In genomic region chr1:59414406-59415133, GRCh38 we compare ENCODE assay signal across 14 cellular contexts.
DNase-seq lines count a peak whose midpoint lies in the region; ATAC-seq and TF ChIP-seq lines count a peak whose summit lies in the region.
"Had no signal": no experiment of that assay in that cellular context is flagged by ENCODE, and none has a peak within 500 bp of the region (broad histone marks: within the 10 kb centered on the region; RNA-seq: fewer than 3 reads in every experiment).

No MANE protein-coding gene starts in this region.

- peak; percentile 34 for DNase-seq in NCI-H1092 treated with DMSO at 0.1 percent for 48 hours (lab: John Stamatoyannopoulos, UW)
- no peak for DNase-seq in NCI-H1092 (lab: John Stamatoyannopoulos, UW)
- DNase-seq in NCI-H2029 (lab: John Stamatoyannopoulos, UW): peak; percentile 77
- peak; percentile 42 to 62 for DNase-seq in cardiac fibroblast (ENCODE audit: low read depth in 2 of 2)
- DNase-seq in renal cortical epithelial cell (ENCODE audit: low read depth): peak; percentile 36
- DNase-seq in Kasumi-1 (lab: John Stamatoyannopoulos, UW): no peak
- no peak for DNase-seq in globus pallidus (ENCODE audit: low spot score)
- DNase-seq: activated naive CD4-positive, alpha-beta T cell treated with anti-CD3 and anti-CD28 coated beads, Interleukin-2, amount 50 U/mL, for 16 hours; hypothalamus; NCI-H1436 treated with DMSO at 0.1 percent for 48 hours; NK-92 treated with Interleukin-12 subunit alpha and Interleukin-12 subunit beta, amount 100 ng/mL, for 24 hours; WERI-Rb-1 had no signal

- no peak for TF ChIP-seq CTCF in cardiac fibroblast (IDR thresholded peaks at IDR 0.05; ENCODE audit: low read depth, low read length)

- no peak for ATAC-seq in GM19395 (IDR thresholded peaks at IDR 0.05; ENCODE audit: unreplicated experiment)
- ATAC-seq: HepG2 had no signal

- no peak overlapping the region for H3K4me3 ChIP-seq in cardiac fibroblast (replicated peaks in 1 of 2; ENCODE audit: low read depth in 2 of 2, low read length in 2 of 2)

Comparison
In these comparisons a context has a peak if more than half of its experiments do, and no peak if none do; other contexts are left out.
1. DNase-seq: peak in NCI-H1092 treated with DMSO at 0.1 percent for 48 hours (single experiment), NCI-H2029 (single experiment), cardiac fibroblast (2 of 2) and renal cortical epithelial cell (single experiment); none in NCI-H1092 (single experiment), Kasumi-1 (0 of 2) and globus pallidus (single experiment).